In the genomic region with DNA sequence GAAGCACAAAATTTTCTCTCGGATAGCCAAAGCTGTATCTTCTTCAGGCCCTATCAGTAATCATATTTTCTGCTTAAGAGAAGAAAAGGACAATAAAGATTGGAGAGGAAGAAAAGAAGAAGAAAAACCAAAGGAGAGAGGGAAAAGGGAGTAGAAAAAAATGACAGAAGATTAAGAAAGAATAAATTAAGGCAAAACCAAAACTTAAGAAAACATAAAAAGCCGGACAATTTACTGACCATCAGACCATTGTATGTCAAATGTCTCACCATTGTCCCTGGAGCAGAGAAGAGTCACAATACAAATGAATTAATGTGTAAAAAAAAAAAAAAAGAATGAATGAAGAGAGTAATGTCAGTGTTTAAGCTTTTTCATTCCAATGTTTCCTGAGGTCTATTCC, we compare ENCODE assay signal across 31 cellular contexts.
DNase-seq lines count a peak whose midpoint lies in the region; ATAC-seq, FAIRE-seq and TF ChIP-seq lines count a peak whose summit lies in the region.
"Had no signal": no experiment of that assay in that cellular context is flagged by ENCODE, and none has a peak within 500 bp of the region (broad histone marks: within the 10 kb centered on the region; RNA-seq: fewer than 3 reads in every experiment).

No MANE protein-coding gene starts in this region.

- CTCF ChIA-PET in HepG2 (lab: Yijun Ruan, JAX; ENCODE audit: low intra/inter-chr PET ratio, low total read pairs), result no interaction called here

- 4% methylated on average over 2 of the region's 2 CpGs for WGBS in HepG2 (ENCODE audit: low lambda C conversion rate)
- 51% methylated on average over 2 of the region's 2 CpGs for WGBS in right lobe of liver (ENCODE audit: insufficient coverage, low coverage, low lambda C conversion rate, missing lambda C conversion rate)

- TF ChIP-seq RAD21 in HepG2 (CRISPR knock-in tag; IDR thresholded peaks at IDR 0.05), result no peak

- FAIRE-seq in HepG2 (lab: Jason Lieb, UNC), result no peak
- FAIRE-seq: A204.1, A549, D721Med had no signal

- H3K4me1 ChIP-seq in HepG2 (ENCODE audit: insufficient read depth, low read length) (no peaks in the 10 kb centered on the region), right lobe of liver (no peaks in the 10 kb centered on the region), Karpas-422 (ENCODE audit: low read length) (no peaks in the 10 kb centered on the region)
- H3K4me1 ChIP-seq: A549; BE2C; BLaER1; BLaER1 treated with 17β-estradiol and CSF1 and Interleukin-3, amounts not matched to agents 10 nM and 100 nM; Caco-2 had no signal

- no peak for TF ChIP-seq POLR2A in HepG2 (IDR thresholded peaks at IDR 0.05; ENCODE audit: insufficient read depth in 1 of 2, low read depth in 2 of 2, low read length in 2 of 2)
- no peak for TF ChIP-seq POLR2A in right lobe of liver (IDR thresholded peaks at IDR 0.05)

- H3K36me3 ChIP-seq in HepG2 (replicated peaks in 1 of 2; ENCODE audit: control insufficient read depth in 1 of 2, insufficient read depth in 2 of 2, low read length in 2 of 2), result no peaks in the 10 kb centered on the region
- no peaks in the 10 kb centered on the region for H3K36me3 ChIP-seq in right lobe of liver
- H3K36me3 ChIP-seq in Karpas-422 (ENCODE audit: insufficient read depth, low read length), result no peaks in the 10 kb centered on the region
- H3K36me3 ChIP-seq: BE2C; BLaER1; BLaER1 treated with 17β-estradiol and CSF1 and Interleukin-3, amounts not matched to agents 10 nM and 100 nM had no signal

- DNase-seq in HepG2 (ENCODE audit: low spot score) (no peak), right lobe of liver (no peak), Karpas-422 (no peak), CD1c-positive myeloid dendritic cell (ENCODE audit: extremely low spot score) (no peak)
- DNase-seq: 8988T; ACHN; AML-193; BE2C; C1 segment of cervical spinal cord; Caco-2; Calu3; CD4-positive, alpha-beta memory T cell; CD4-positive, alpha-beta T cell; CD4-positive, CD25-positive, alpha-beta regulatory T cell; CD8-positive, alpha-beta memory T cell; CD8-positive, alpha-beta T cell; COR-L47; DMS 273 treated with DMSO at 0.1 percent for 48 hours; DMS153; DMS53; DMS79; DMS79 treated with DMSO at 0.1 percent for 48 hours; DND-41; EL had no signal

- H3K9me2 ChIP-seq in Karpas-422 (replicated peaks; ENCODE audit: insufficient read depth, low read length), result no peaks in the 10 kb centered on the region

- no peak overlapping the region for H3K4me2 ChIP-seq in HepG2 (ENCODE audit: low read depth, low read length)
- H3K4me2 ChIP-seq in Karpas-422 (ENCODE audit: low read depth, low read length, poor library complexity, severe bottlenecking), result no peak overlapping the region
- H3K4me2 ChIP-seq: A549; BLaER1; BLaER1 treated with 17β-estradiol and CSF1 and Interleukin-3, amounts not matched to agents 10 nM and 100 nM had no signal

- in situ Hi-C loops in HepG2 (cut with HindIII; ENCODE audit: extremely low pct_ligation_motif_present, low pct_unique_long_range_greater_than_20kb), result no loop called here

- ATAC-seq in HepG2 (no peak), right lobe of liver (no peak)
- ATAC-seq: A549; CD8-positive, alpha-beta T cell had no signal

- H3K9me3 ChIP-seq in HepG2 (ENCODE audit: low read length) (peaks cover 84% of the 10 kb centered on the region), right lobe of liver (no peaks in the 10 kb centered on the region), Karpas-422 (ENCODE audit: low read length) (no peaks in the 10 kb centered on the region; the same call in 1 of the 2 replicates)
- H3K9me3 ChIP-seq: A549, BE2C, BLaER1, Caco-2 had no signal

- TF ChIP-seq EP300 in HepG2 (IDR thresholded peaks at IDR 0.05; ENCODE audit: low read depth in 2 of 2, low read length in 2 of 2) (no peak), HepG2 (CRISPR knock-in tag; IDR thresholded peaks at IDR 0.05; ENCODE audit: borderline replicate concordance) (no peak)

- no peak overlapping the region for H3K4me3 ChIP-seq in HepG2 (replicated peaks in 1 of 3; ENCODE audit: insufficient read depth in 1 of 3, low read depth in 2 of 3, low read length in 3 of 3)
- no peak overlapping the region for H3K4me3 ChIP-seq in right lobe of liver
- no peak overlapping the region for H3K4me3 ChIP-seq in Karpas-422 (ENCODE audit: low read length)
- H3K4me3 ChIP-seq: A549; BLaER1; BLaER1 treated with 17β-estradiol and CSF1 and Interleukin-3, amounts not matched to agents 10 nM and 100 nM had no signal

- POLR2A ChIA-PET in HepG2 (lab: Yijun Ruan, JAX), result no interaction called here

- H3K79me2 ChIP-seq in HepG2 (ENCODE audit: insufficient read depth, low read length) (no peaks in the 10 kb centered on the region), Karpas-422 (ENCODE audit: low read length) (no peaks in the 10 kb centered on the region)

- H2AFZ ChIP-seq in HepG2 (ENCODE audit: low read length) (no peak overlapping the region), Karpas-422 (ENCODE audit: low read length) (peak overlapping the region; percentile 67)

- H4K20me1 ChIP-seq in HepG2 (ENCODE audit: insufficient read depth, low read length) (no peaks in the 10 kb centered on the region), Karpas-422 (ENCODE audit: insufficient read depth, low read depth, low read length) (no peaks in the 10 kb centered on the region)
- H4K20me1 ChIP-seq: BLaER1; BLaER1 treated with 17β-estradiol and CSF1 and Interleukin-3, amounts not matched to agents 10 nM and 100 nM had no signal

- H3K27ac ChIP-seq in HepG2 (ENCODE audit: extremely low read length, insufficient read depth, low read length) (no peak overlapping the region), right lobe of liver (no peak overlapping the region), Karpas-422 (ENCODE audit: low read length) (no peak overlapping the region)
- H3K27ac ChIP-seq: 22Rv1; A549; BLaER1; BLaER1 treated with 17β-estradiol and CSF1 and Interleukin-3, amounts not matched to agents 10 nM and 100 nM; C4-2B had no signal

- intact Hi-C loops in HepG2 (cut with micrococcal nuclease; ENCODE audit: unreplicated experiment), result no loop called here
- intact Hi-C loops in right lobe of liver (cut with DNase I), result no loop called here

- TF ChIP-seq CTCF in HepG2 (CRISPR knock-in tag; IDR thresholded peaks at IDR 0.05) (no peak), right lobe of liver (IDR thresholded peaks at IDR 0.05) (no peak)

- H3K9ac ChIP-seq in HepG2 (ENCODE audit: insufficient read depth, low read depth, low read length), result no peak overlapping the region
- H3K9ac ChIP-seq in Karpas-422 (ENCODE audit: low read length), result no peak overlapping the region
- H3K9ac ChIP-seq: BLaER1; BLaER1 treated with 17β-estradiol and CSF1 and Interleukin-3, amounts not matched to agents 10 nM and 100 nM had no signal

- BruUV-seq in HepG2 (replicated peaks; lab: Mats Ljungman, UMichigan), result no TSS peak

- no peaks in the 10 kb centered on the region for H3K27me3 ChIP-seq in HepG2 (ENCODE audit: control insufficient read depth in 1 of 2, insufficient read depth in 2 of 2, low read length in 2 of 2)
- no peaks in the 10 kb centered on the region for H3K27me3 ChIP-seq in right lobe of liver
- H3K27me3 ChIP-seq in Karpas-422 (ENCODE audit: low read length), result no peaks in the 10 kb centered on the region
- H3K27me3 ChIP-seq: BE2C; BLaER1; BLaER1 treated with 17β-estradiol and CSF1 and Interleukin-3, amounts not matched to agents 10 nM and 100 nM had no signal

TF ChIP-seq in HepG2, 621 proteins besides CTCF, POLR2A, EP300 and RAD21:
- TF ChIP-seq, protein P1, sequence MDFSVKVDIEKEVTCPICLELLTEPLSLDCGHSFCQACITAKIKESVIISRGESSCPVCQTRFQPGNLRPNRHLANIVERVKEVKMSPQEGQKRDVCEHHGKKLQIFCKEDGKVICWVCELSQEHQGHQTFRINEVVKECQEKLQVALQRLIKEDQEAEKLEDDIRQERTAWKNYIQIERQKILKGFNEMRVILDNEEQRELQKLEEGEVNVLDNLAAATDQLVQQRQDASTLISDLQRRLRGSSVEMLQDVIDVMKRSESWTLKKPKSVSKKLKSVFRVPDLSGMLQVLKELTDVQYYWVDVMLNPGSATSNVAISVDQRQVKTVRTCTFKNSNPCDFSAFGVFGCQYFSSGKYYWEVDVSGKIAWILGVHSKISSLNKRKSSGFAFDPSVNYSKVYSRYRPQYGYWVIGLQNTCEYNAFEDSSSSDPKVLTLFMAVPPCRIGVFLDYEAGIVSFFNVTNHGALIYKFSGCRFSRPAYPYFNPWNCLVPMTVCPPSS (IDR thresholded peaks at IDR 0.05), result 0 out of 2 replicates have a peak, but pooled peaks have one; percentile 50
- no peak for TF ChIP-seq CENPT (CRISPR knock-in tag; IDR thresholded peaks at IDR 0.05; ENCODE audit: low read depth)
- TF ChIP-seq GATA4 (IDR thresholded peaks at IDR 0.05; ENCODE audit: borderline replicate concordance, low read depth), result no peak
- 0 out of 2 replicates have a peak, but pooled peaks have one; percentile 54 for TF ChIP-seq NBN (conservative IDR thresholded peaks at IDR 0.05)
- TF ChIP-seq DNMT3B (CRISPR knock-in tag; conservative IDR thresholded peaks at IDR 0.05), result no peak
